8 cellular contexts compared by ENCODE assay signal in the genomic region with DNA sequence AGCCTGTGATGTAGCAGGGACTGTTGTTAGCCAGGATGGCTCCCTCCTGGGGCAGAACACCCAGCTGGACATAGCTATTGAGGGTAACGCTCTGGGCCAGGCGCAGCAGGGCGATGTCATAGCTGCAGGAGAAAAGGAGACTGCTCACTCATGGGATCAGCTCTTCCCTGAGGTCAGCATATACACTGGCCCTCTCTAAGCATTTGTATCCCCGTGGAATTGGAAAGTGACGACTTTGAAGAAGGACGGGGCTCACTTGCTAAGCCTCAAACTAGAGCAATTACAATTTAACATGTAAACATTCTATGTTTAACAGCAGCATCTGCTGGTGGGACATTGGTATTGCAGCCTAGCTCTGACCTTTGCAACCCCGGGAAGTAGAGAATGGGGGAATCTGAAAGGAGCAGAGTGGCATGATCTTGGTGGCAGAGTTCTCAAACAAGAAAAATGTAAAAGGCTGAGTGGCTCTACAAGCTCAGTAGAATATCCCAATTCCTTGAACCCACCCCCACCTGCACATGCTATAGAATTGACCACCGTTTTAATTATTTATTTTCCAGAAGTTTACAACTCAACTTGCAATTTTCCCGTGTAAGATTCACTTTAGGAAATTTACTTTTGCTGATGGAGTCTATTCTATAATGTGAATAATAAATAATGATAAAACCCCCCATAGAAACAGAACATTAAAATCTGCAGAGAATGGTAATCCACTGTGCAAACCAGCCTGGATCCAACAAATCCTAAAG. TPM values are rescaled to one million over a fixed set of nuclear protein-coding genes. Genes with fewer than 3 reads are reported as not detected.
DNase-seq lines count a peak whose midpoint lies in the region; ATAC-seq, FAIRE-seq and TF ChIP-seq lines count a peak whose summit lies in the region.

No MANE protein-coding gene starts in this region.

- no peak overlapping the region for H3K4me3 ChIP-seq in WI38 (ENCODE audit: low read depth, low read length)
- no peak overlapping the region for H3K4me3 ChIP-seq in mammary epithelial cell (replicated peaks in 1 of 3; ENCODE audit: insufficient read depth in 1 of 3, low read depth in 2 of 3, low read length in 3 of 3)

- H4K20me1 ChIP-seq in mammary epithelial cell (ENCODE audit: insufficient read depth, low read length), result no peaks in the 10 kb centered on the region

- H2AFZ ChIP-seq in mammary epithelial cell (ENCODE audit: low read depth, low read length), result peak overlapping the region; percentile 86

- dilution Hi-C loops in mammary epithelial cell (cut with HindIII; ENCODE audit: low sequenced_read_pairs), result no loop called here

- intact Hi-C loops in mammary epithelial cell (cut with micrococcal nuclease), result loop anchor here (1.0 to 10.0 kb wide), 5 partner anchors 72 to 577 kb away; a partner anchor contains a TSS

- no peaks in the 10 kb centered on the region for H3K79me2 ChIP-seq in mammary epithelial cell (ENCODE audit: insufficient read depth, low read length)

- H3K36me3 ChIP-seq in mammary epithelial cell (ENCODE audit: insufficient read depth, low read length), result no peaks in the 10 kb centered on the region

- in situ Hi-C loops in ACHN (cut with HindIII; ENCODE audit: low pct_ligation_motif_present, low pct_unique_long_range_greater_than_20kb, low sequenced_read_pairs), result no loop called here
- in situ Hi-C loops in mammary epithelial cell (cut with MboI; ENCODE audit: low sequenced_read_pairs in 2 of 2), result loop anchor here (10.0 to 25.0 kb wide), 2 partner anchors 254 to 297 kb away; a partner anchor contains a TSS

- DNase-seq in ACHN, result peak; percentile 84
- peak; percentile 71 for DNase-seq in NCI-H2107 (lab: John Stamatoyannopoulos, UW)
- peak; percentile 48 for DNase-seq in mammary epithelial cell
- peak; percentile 76 for DNase-seq in stimulated activated CD4-positive, alpha-beta T cell treated with anti-CD3 and anti-CD28 coated beads, Interleukin-15, amount 100 ng/mL, for 24 hours

- ATAC-seq in GM18858 (IDR thresholded peaks at IDR 0.05; ENCODE audit: unreplicated experiment), result peak; percentile 42
- ATAC-seq in GM18907 (IDR thresholded peaks at IDR 0.05; ENCODE audit: unreplicated experiment), result no peak

- CTCF ChIA-PET in mammary epithelial cell (lab: Charles Lee; ENCODE audit: low non-redundant PET), result interaction anchor here (0.6 to 1.3 kb wide), 12 partner anchors 30 to 1121 kb away, joined by 3 to 5 read pairs (median 4); a partner anchor contains a TSS

- peaks cover 2% of the 10 kb centered on the region for H3K4me1 ChIP-seq in mammary epithelial cell (ENCODE audit: insufficient read depth, low read length)

- FAIRE-seq in islet of Langerhans (lab: Jason Lieb, UNC), result peak; percentile 85

- no peaks in the 10 kb centered on the region for H3K27me3 ChIP-seq in mammary epithelial cell (ENCODE audit: insufficient read depth, low read length)

- peak overlapping the region; percentile 49 for H3K4me2 ChIP-seq in mammary epithelial cell (ENCODE audit: insufficient read depth, low read depth, low read length)

- H3K9ac ChIP-seq in mammary epithelial cell (ENCODE audit: insufficient read depth, low read length), result no peak overlapping the region

- WGBS in mammary epithelial cell (ENCODE audit: low coverage, missing lambda C conversion rate), result 32% methylated on average over 9 of the region's 9 CpGs

- peak; percentile 99 for TF ChIP-seq CTCF in WI38 (IDR thresholded peaks at IDR 0.05; ENCODE audit: low read depth, low read length)
- TF ChIP-seq CTCF in mammary epithelial cell (conservative IDR thresholded peaks at IDR 0.05 in 1 of 2, IDR thresholded peaks at IDR 0.05 in 1 of 2; ENCODE audit: extremely low read depth in 1 of 2, insufficient read depth in 1 of 2, low read depth in 1 of 2, low read length in 2 of 2), result peak; percentile 99 to 100

- no TSS peak for BruUV-seq in mammary epithelial cell (replicated peaks; lab: Mats Ljungman, UMichigan)

- no peak overlapping the region for H3K27ac ChIP-seq in mammary epithelial cell (ENCODE audit: insufficient read depth, low read depth, low read length)

- H3K9me3 ChIP-seq in mammary epithelial cell (replicated peaks; ENCODE audit: insufficient read depth, low read length), result no peaks in the 10 kb centered on the region

RNA-seq across cellular contexts. Expression of a gene that starts 5.0 kb away (rescaled TPM):
- total RNA-seq in mammary epithelial cell, result not detected
- polyA plus RNA-seq in mammary epithelial cell, result not detected
- polyA minus RNA-seq in mammary epithelial cell, result not detected

RNA-seq across cellular contexts. Expression of a gene that starts 17.5 kb away (rescaled TPM):
- not detected for total RNA-seq in mammary epithelial cell
- not detected for polyA plus RNA-seq in mammary epithelial cell
- not detected for polyA minus RNA-seq in mammary epithelial cell

RNA-seq across cellular contexts. Expression of a gene that starts 49.8 kb away (rescaled TPM):
- 10 to 100 TPM in 1 of 2 donors, 1 to 10 TPM in 1; 4.4 to 13.5 TPM for total RNA-seq in mammary epithelial cell
- 4.1 TPM for polyA plus RNA-seq in mammary epithelial cell
- 5.2 TPM for polyA minus RNA-seq in mammary epithelial cell
